ENCODE assay signal across 10 cellular contexts in genomic region chr11:79482800-79483199, GRCh38. TPM values are rescaled to one million over a fixed set of nuclear protein-coding genes. Genes with fewer than 3 reads are reported as not detected.
DNase-seq lines count a peak whose midpoint lies in the region; ATAC-seq, FAIRE-seq and TF ChIP-seq lines count a peak whose summit lies in the region.
"Had no signal": no experiment of that assay in that cellular context is flagged by ENCODE, and none has a peak within 500 bp of the region (broad histone marks: within the 10 kb centered on the region; RNA-seq: fewer than 3 reads in every experiment).

No MANE protein-coding gene starts in this region.

- peak; percentile 4 for DNase-seq in midbrain (lab: John Stamatoyannopoulos, UW)
- no peak for DNase-seq in urothelium cell line (ENCODE audit: low spot score)
- no peak for DNase-seq in H54 (ENCODE audit: insufficient read length, low spot score)
- no peak for DNase-seq in dorsolateral prefrontal cortex
- DNase-seq in tibial artery = no peak
- DNase-seq: activated CD4-positive, alpha-beta memory T cell treated with anti-CD3 and anti-CD28 coated beads, Interleukin-2, amount 10 ng/mL, durations not matched to agents 7 days and 5 days; mammary epithelial cell had no signal

- no peak for TF ChIP-seq CTCF in dorsolateral prefrontal cortex (IDR thresholded peaks at IDR 0.05 in 54 of 56, conservative IDR thresholded peaks at IDR 0.05 in 2 of 56; ENCODE audit: low read depth in 1 of 56, partially characterized antibody in 56 of 56)
- TF ChIP-seq CTCF in tibial artery (IDR thresholded peaks at IDR 0.05) = no peak

- no peaks in the 10 kb centered on the region for H3K4me1 ChIP-seq in tibial artery

- H3K27ac ChIP-seq in dorsolateral prefrontal cortex = no peak overlapping the region
- H3K27ac ChIP-seq in tibial artery = no peak overlapping the region

- H3K27me3 ChIP-seq in dorsolateral prefrontal cortex (no peaks in the 10 kb centered on the region), tibial artery (no peaks in the 10 kb centered on the region)

- no peak for TF ChIP-seq POLR2A in H54 (IDR thresholded peaks at IDR 0.05; ENCODE audit: low read depth, low read length)

- ATAC-seq in GM19023 (IDR thresholded peaks at IDR 0.05; ENCODE audit: unreplicated experiment) (peak; percentile 81), HG02588 (IDR thresholded peaks at IDR 0.05; ENCODE audit: unreplicated experiment) (peak; percentile 76), HG03469 (IDR thresholded peaks at IDR 0.05; ENCODE audit: unreplicated experiment) (peak; percentile 84)

- no peaks in the 10 kb centered on the region for H3K9me3 ChIP-seq in tibial artery

- H3K4me3 ChIP-seq in dorsolateral prefrontal cortex (no peak overlapping the region), tibial artery (no peak overlapping the region)

- no peaks in the 10 kb centered on the region for H3K36me3 ChIP-seq in tibial artery

- intact Hi-C loops in dorsolateral prefrontal cortex (cut with DNase I) = no loop called here
- intact Hi-C loops in tibial artery (cut with DNase I; ENCODE audit: low total_unique reads) = no loop called here

- FAIRE-seq in urothelium cell line (lab: Jason Lieb, UNC) = no peak
- FAIRE-seq in H54 (lab: Jason Lieb, UNC) = no peak

RNA-seq across cellular contexts. Expression of gene TENM4, which starts 42.0 kb away (rescaled TPM):
- total RNA-seq in dorsolateral prefrontal cortex = 100 to 1,000 TPM in 5 of 120 experiments, 10 to 100 TPM in 115; 37.8 to 115 (median 70.2) TPM
- total RNA-seq: activated CD4-positive, alpha-beta memory T cell treated with anti-CD3 and anti-CD28 coated beads, Interleukin-2, amount 10 ng/mL, durations not matched to agents 7 days and 5 days had no signal
